ENCODE assay signal across 27 cellular contexts in the genomic region with DNA sequence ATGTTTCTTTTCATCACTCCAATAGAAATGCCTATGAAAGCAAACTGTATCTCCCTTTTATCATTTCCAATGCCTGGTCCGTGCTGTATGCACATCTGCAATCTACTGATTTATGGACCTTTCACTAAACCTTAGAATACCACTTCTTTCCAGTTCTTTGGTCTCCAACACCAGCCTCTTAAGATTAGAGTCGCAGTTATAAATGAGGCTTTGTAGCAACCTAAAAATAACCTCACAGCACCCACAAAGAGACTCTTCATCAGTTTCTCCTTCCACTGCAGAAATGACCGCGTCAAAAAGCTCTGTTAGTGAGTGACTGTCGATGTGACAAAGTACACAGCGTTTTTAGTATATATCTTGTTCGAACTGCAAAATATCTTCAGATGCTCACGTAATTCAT.
"Had no signal": no experiment of that assay in that cellular context is flagged by ENCODE, and none has a peak within 500 bp of the region (broad histone marks: within the 10 kb centered on the region; RNA-seq: fewer than 3 reads in every experiment).

No MANE protein-coding gene starts in this region.

- H3K9me3 Mint-ChIP-seq: activated naive CD4-positive, alpha-beta T cell treated with anti-CD3 and anti-CD28 coated beads, Interleukin-2, amount 50 U/mL, for 72 hours; activated T-helper 1 cell treated with anti-CD3 and anti-CD28 coated beads, Interleukin-12 subunit alpha, Interleukin-12 subunit beta, Interleukin-2, Interleukin-4 antibody, amounts not matched to agents 30 ng/mL and 10 ng/mL and 1 ng/mL, durations not matched to agents 14 hours and 24 hours and 36 hours; T-helper 1 cell treated with Interleukin-12 subunit alpha and Interleukin-12 subunit beta and Interleukin-4 antibody, amounts not matched to agents 30 μg/mL and 1 μg/mL, for 36 hours; WTC11 had no signal

- DNase-seq: activated CD4-positive, alpha-beta T cell treated with anti-CD3 and anti-CD28 coated beads for 48 hours; activated CD4-positive, alpha-beta T cell treated with anti-CD3 and anti-CD28 coated beads, Interleukin-2, amount 50 U/mL, for 4 hours; activated CD4-positive, CD25-positive, alpha-beta regulatory T cell treated with anti-CD3 and anti-CD28 coated beads, Interleukin-2, amount 50 U/mL, for 72 hours; activated CD8-positive, alpha-beta T cell treated with anti-CD3 and anti-CD28 coated beads, Interleukin-2, amount 10 ng/mL, durations not matched to agents 7 days and 5 days; activated effector memory CD4-positive, alpha-beta T cell treated with Interleukin-2 at 50 U/mL for 16 hours; activated naive CD4-positive, alpha-beta T cell; activated T-cell treated with anti-CD3 and anti-CD28 coated beads, Interleukin-2, amount 50 U/mL, for 24 hours; brain microvascular endothelial cell; MG63; MV-4-11; NCI-H1092 treated with DMSO at 0.1 percent for 48 hours; NCI-H1417 treated with DMSO at 0.1 percent for 48 hours; NCI-H1694; NCI-H2029 treated with DMSO at 0.1 percent for 48 hours; NCI-H345; NCI-H510A; NCI-H526 treated with DMSO at 0.1 percent for 48 hours; NCI-H82; NK-92 treated with Interleukin-12 subunit alpha and Interleukin-12 subunit beta, amount 100 ng/mL, for 24 hours; PC-3; SHP77 had no signal

- H3K27ac Mint-ChIP-seq: activated CD8-positive, alpha-beta T cell treated with anti-CD3 and anti-CD28 coated beads, Interleukin-2, amount 10 ng/mL, durations not matched to agents 7 days and 5 days; activated naive CD4-positive, alpha-beta T cell treated with anti-CD3 and anti-CD28 coated beads, Interleukin-2, amount 50 U/mL, for 72 hours; activated T-cell treated with anti-CD3 and anti-CD28 coated beads, Interleukin-2, amount 50 U/mL, for 24 hours; activated T-helper 1 cell treated with anti-CD3 and anti-CD28 coated beads, Interleukin-12 subunit alpha, Interleukin-12 subunit beta, Interleukin-2, Interleukin-4 antibody, amounts not matched to agents 30 ng/mL and 10 ng/mL and 1 ng/mL, durations not matched to agents 14 hours and 24 hours and 36 hours; T-helper 1 cell treated with Interleukin-12 subunit alpha and Interleukin-12 subunit beta and Interleukin-4 antibody, amounts not matched to agents 30 μg/mL and 1 μg/mL, for 36 hours; WTC11 had no signal

- ATAC-seq: activated CD8-positive, alpha-beta T cell treated with anti-CD3 and anti-CD28 coated beads, Interleukin-2, amount 10 ng/mL, durations not matched to agents 7 days and 5 days; activated naive CD4-positive, alpha-beta T cell treated with anti-CD3 and anti-CD28 coated beads, Interleukin-2, amount 50 U/mL, for 72 hours; PC-3; WTC11 had no signal

- H3K4me3 Mint-ChIP-seq: activated CD8-positive, alpha-beta T cell treated with anti-CD3 and anti-CD28 coated beads, Interleukin-2, amount 10 ng/mL, durations not matched to agents 7 days and 5 days; activated T-cell treated with anti-CD3 and anti-CD28 coated beads, Interleukin-2, amount 50 U/mL, for 24 hours; activated T-helper 1 cell treated with anti-CD3 and anti-CD28 coated beads, Interleukin-12 subunit alpha, Interleukin-12 subunit beta, Interleukin-2, Interleukin-4 antibody, amounts not matched to agents 30 ng/mL and 10 ng/mL and 1 ng/mL, durations not matched to agents 14 hours and 24 hours and 36 hours; T-helper 1 cell treated with Interleukin-12 subunit alpha and Interleukin-12 subunit beta and Interleukin-4 antibody, amounts not matched to agents 30 μg/mL and 1 μg/mL, for 36 hours; WTC11 had no signal

- H3K27me3 ChIP-seq: brain microvascular endothelial cell, MG63, SJSA1 had no signal

- H3K27ac ChIP-seq: brain microvascular endothelial cell, SJSA1 had no signal

- H3K4me1 ChIP-seq: SJSA1 had no signal

- H3K4me3 ChIP-seq: MG63, SJSA1 had no signal

- FAIRE-seq: RCC 7860 had no signal

- H3K36me3 ChIP-seq: brain microvascular endothelial cell, MG63, SJSA1 had no signal

- H3K27me3 Mint-ChIP-seq: activated T-cell treated with anti-CD3 and anti-CD28 coated beads, Interleukin-2, amount 50 U/mL, for 24 hours had no signal

- H3K9me3 ChIP-seq: MG63, SJSA1 had no signal

- H3K36me3 Mint-ChIP-seq: activated naive CD4-positive, alpha-beta T cell treated with anti-CD3 and anti-CD28 coated beads, Interleukin-2, amount 50 U/mL, for 72 hours; WTC11 had no signal
